8 cellular contexts compared by ENCODE assay signal in the genomic region with DNA sequence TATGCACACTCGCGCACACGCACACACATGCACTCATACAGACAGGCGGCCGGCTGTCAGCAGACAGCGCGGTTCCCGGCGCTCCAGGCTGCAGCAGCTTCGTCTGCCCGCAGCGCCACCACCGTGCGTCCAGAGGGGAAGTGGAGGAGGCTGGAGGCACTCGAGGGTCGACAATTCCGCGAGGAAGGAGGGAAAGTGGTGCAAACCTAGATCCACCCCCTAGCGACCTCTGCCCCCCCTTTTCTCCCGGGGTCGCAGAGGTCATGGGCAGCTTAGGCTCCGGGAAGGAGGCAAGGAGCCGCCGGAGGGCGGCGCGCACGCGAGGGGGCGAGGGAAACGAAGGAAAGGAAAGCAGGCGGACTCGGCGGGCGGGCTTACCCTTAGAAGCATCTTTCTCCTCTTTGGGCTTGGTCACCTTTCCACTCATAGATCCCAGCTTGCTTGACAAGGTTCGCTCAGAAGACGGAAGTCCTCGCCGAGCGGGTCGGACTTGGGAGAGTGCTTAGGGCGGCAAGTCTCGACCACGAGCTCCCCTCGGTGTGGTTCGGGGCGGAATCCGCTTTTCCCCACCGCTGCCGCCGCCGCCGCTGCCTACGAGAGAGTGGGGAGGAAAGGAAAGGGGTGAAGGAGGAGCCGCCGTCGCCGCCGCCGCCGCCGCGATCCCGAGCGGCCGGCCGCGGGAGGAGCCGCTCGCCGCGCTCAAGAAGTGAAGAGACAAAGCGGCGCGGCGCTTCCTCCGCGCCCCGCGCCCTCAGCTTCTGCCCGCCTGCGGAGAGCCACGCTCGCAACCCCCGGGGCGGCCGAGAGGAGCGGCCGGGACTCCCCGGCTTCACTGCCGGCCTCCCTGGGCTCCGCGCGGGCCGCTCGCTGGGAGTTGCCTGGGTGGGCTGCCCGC.
A peak's percentile ranks its signal among the peaks of the same experiment; 100 is the strongest.
DNase-seq lines count a peak whose midpoint lies in the region; ATAC-seq and TF ChIP-seq lines count a peak whose summit lies in the region.

No MANE protein-coding gene starts in this region.

- no peak for TF ChIP-seq RAD21 in SK-N-SH (IDR thresholded peaks at IDR 0.05; ENCODE audit: low read length)

- H3K27ac ChIP-seq in SK-N-SH (ENCODE audit: low read depth in 2 of 2, low read length in 1 of 2), result no peak overlapping the region
- no peak overlapping the region for H3K27ac ChIP-seq in CD4-positive, alpha-beta T cell (ENCODE audit: low read depth, low read length)

- TF ChIP-seq EP300 in SK-N-SH (IDR thresholded peaks at IDR 0.05; ENCODE audit: borderline replicate concordance in 1 of 2, low read depth in 1 of 2, low read length in 1 of 2), result no peak

- no peak overlapping the region for H3K27ac Mint-ChIP-seq in CD4-positive, alpha-beta T cell

- H3K9me3 ChIP-seq in SK-N-SH, result no peaks in the 10 kb centered on the region
- H3K9me3 ChIP-seq in CD4-positive, alpha-beta T cell (ENCODE audit: control insufficient read depth, low read length), result no peaks in the 10 kb centered on the region

- WGBS in SK-N-SH (ENCODE audit: low lambda C conversion rate), result 17% methylated on average over 77 of the region's 97 CpGs

- no peaks in the 10 kb centered on the region for H3K36me3 ChIP-seq in SK-N-SH (replicated peaks in 1 of 2; ENCODE audit: control insufficient read depth in 1 of 2, insufficient read depth in 2 of 2, low read length in 1 of 2)

- H3F3A ChIP-seq in SK-N-SH (replicated peaks; ENCODE audit: insufficient read depth), result no peaks in the 10 kb centered on the region

- CTCF ChIA-PET in SK-N-SH (lab: Yijun Ruan, JAX), result no interaction called here
- CTCF ChIA-PET in CD4-positive, alpha-beta T cell (lab: Charles Lee), result no interaction called here

- POLR2A ChIA-PET in SK-N-SH (lab: Yijun Ruan, JAX), result no interaction called here
- POLR2A ChIA-PET in CD4-positive, alpha-beta T cell (lab: Charles Lee), result no interaction called here

- H4K20me1 ChIP-seq in SK-N-SH (ENCODE audit: insufficient read depth), result no peaks in the 10 kb centered on the region

- peak overlapping the region; percentile 46; the same call in 1 of the 2 replicates for H2AFZ ChIP-seq in SK-N-SH (ENCODE audit: low read depth)

- H3K9me3 Mint-ChIP-seq in CD4-positive, alpha-beta T cell, result no peaks in the 10 kb centered on the region

- no peaks in the 10 kb centered on the region for H3K36me3 Mint-ChIP-seq in CD4-positive, alpha-beta T cell (ENCODE audit: low read depth)

- H3K79me2 ChIP-seq in SK-N-SH (ENCODE audit: insufficient read depth), result no peaks in the 10 kb centered on the region

- H3K4me1 Mint-ChIP-seq in CD4-positive, alpha-beta T cell (ENCODE audit: low read depth), result no peaks in the 10 kb centered on the region

- H3K9me2 ChIP-seq in SK-N-SH, result no peaks in the 10 kb centered on the region

- intact Hi-C loops in left cardiac atrium (cut with DNase I), result no loop called here
- intact Hi-C loops in sciatic nerve (cut with DNase I), result no loop called here
- intact Hi-C loops in CD4-positive, alpha-beta T cell (cut with DNase I, micrococcal nuclease), result no loop called here

- no peak overlapping the region for H3K9ac ChIP-seq in SK-N-SH

- peaks cover 29% of the 10 kb centered on the region for H3K27me3 ChIP-seq in SK-N-SH (ENCODE audit: insufficient read depth)
- H3K27me3 ChIP-seq in CD4-positive, alpha-beta T cell (ENCODE audit: control insufficient read depth, insufficient read depth, low read length), result peaks cover 22% of the 10 kb centered on the region

- H3K4me3 ChIP-seq in SK-N-SH (ENCODE audit: low read depth in 2 of 2, low read length in 1 of 2), result peak overlapping the region; percentile 22 to 41; a peak in 3 of 4 replicates

- ATAC-seq in GM18511 (IDR thresholded peaks at IDR 0.05; ENCODE audit: unreplicated experiment), result peak; percentile 40
- peak; percentile 24 to 50 for ATAC-seq in left cardiac atrium
- ATAC-seq in sciatic nerve, result peak; percentile 80
- no peak for ATAC-seq in HG02763 (IDR thresholded peaks at IDR 0.05; ENCODE audit: unreplicated experiment)
- no peak for ATAC-seq in CD4-positive, alpha-beta T cell (ENCODE audit: poor library complexity)
- no peak for ATAC-seq in HG03039 (IDR thresholded peaks at IDR 0.05; ENCODE audit: unreplicated experiment)

- DNase-seq in SK-N-SH, result peak; percentile 33
- DNase-seq in left cardiac atrium, result peak; percentile 19
- DNase-seq in sciatic nerve (ENCODE audit: low spot score), result peak; percentile 62
- DNase-seq in CD4-positive, alpha-beta T cell, result no peak
- no peak for DNase-seq in NCI-H1048 (lab: John Stamatoyannopoulos, UW)

- no peaks in the 10 kb centered on the region for H3K4me1 ChIP-seq in SK-N-SH (ENCODE audit: control insufficient read depth in 1 of 2, insufficient read depth in 2 of 2, low read depth in 1 of 2, low read length in 1 of 2)

- H3K4me3 Mint-ChIP-seq in CD4-positive, alpha-beta T cell, result no peak overlapping the region

- TF ChIP-seq CTCF in SK-N-SH (IDR thresholded peaks at IDR 0.05), result no peak
- no peak for TF ChIP-seq CTCF in CD4-positive, alpha-beta T cell (IDR thresholded peaks at IDR 0.05)

- H3K4me2 ChIP-seq in SK-N-SH, result peak overlapping the region; percentile 63

- peaks cover 30% of the 10 kb centered on the region for H3K27me3 Mint-ChIP-seq in CD4-positive, alpha-beta T cell

TF ChIP-seq in SK-N-SH, 30 proteins besides CTCF, POLR2A, EP300 and RAD21:
- no peak for TF ChIP-seq YY1 (IDR thresholded peaks at IDR 0.05; ENCODE audit: low read depth)
- no peak for TF ChIP-seq FOSL2 (IDR thresholded peaks at IDR 0.05; ENCODE audit: borderline replicate concordance, low read depth)
- TF ChIP-seq TEAD4 (IDR thresholded peaks at IDR 0.05; ENCODE audit: borderline replicate concordance, insufficient read depth), result no peak

Comparison
In these comparisons a context has a peak if more than half of its experiments do, and no peak if none do; other contexts are left out.
1. ATAC-seq: peak in GM18511 (single experiment), left cardiac atrium (2 of 2) and sciatic nerve (single experiment); none in HG02763 (single experiment), CD4-positive, alpha-beta T cell (single experiment) and HG03039 (single experiment).
2. DNase-seq: peak in SK-N-SH (single experiment), left cardiac atrium (single experiment) and sciatic nerve (single experiment); none in CD4-positive, alpha-beta T cell (0 of 10) and NCI-H1048 (single experiment).